Comparison of ENCODE assay signal across 8 cellular contexts in the genomic region with DNA sequence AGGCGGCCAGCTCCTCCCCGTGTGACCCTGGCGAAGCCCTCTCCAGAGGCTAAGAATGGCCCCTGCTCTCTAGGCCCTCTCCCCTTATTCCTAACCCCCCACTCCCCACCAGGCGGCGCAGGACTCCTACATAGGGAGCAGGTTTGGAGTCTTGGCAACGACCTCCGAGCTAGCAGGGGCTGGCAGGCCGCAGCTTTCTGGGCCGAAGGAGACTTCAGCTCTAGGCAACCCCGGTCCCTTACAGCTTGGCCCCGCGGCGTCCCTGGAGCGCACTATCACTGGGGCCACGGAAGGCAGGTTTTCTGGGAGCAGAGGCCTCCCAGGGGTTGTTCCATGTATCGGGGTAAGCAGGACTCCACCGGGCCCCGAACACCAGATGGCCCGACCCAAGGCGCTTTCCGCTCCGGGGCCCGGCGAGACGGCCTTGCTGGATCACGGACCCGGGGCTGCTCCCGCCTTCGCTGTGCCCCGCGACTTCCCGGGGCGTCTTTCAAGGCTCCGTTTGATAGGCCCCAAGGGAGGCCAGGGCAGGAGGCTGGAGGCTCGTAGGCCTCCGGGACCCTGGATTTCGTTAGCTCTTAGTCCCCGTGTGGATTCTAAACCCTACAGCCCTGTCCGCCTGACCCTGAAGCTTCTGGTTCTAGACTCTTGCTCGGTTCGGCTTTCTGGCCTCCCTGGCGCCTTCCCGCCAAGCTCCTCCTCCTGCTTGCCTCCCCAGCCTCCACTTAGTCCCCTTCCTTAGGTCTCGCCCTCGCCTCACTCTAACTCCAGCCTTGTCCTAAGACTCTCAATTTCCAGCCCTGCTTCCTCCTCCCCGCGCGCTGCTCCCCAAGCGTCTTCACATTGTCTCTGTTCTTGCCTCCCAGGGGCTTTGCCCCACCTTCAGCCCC. TPM values are rescaled to one million over a fixed set of nuclear protein-coding genes. Genes with fewer than 3 reads are reported as not detected.
DNase-seq lines count a peak whose midpoint lies in the region; ATAC-seq and TF ChIP-seq lines count a peak whose summit lies in the region.

No MANE protein-coding gene starts in this region.

- peak; percentile 43 for DNase-seq in MCF 10A (ENCODE audit: unreplicated experiment)
- DNase-seq in breast epithelium (ENCODE audit: low spot score in 2 of 2): no peak
- peak; percentile 49 for DNase-seq in RPMI7951 (ENCODE audit: low read depth)
- peak; percentile 68 for DNase-seq in cerebellar cortex (ENCODE audit: low spot score)
- DNase-seq in natural killer cell: peak; percentile 24

- no peaks in the 10 kb centered on the region for H3K4me1 ChIP-seq in breast epithelium

- H3K27me3 Mint-ChIP-seq in MCF 10A (ENCODE audit: insufficient read depth, unreplicated experiment): peaks cover 100% of the 10 kb centered on the region
- peaks cover 85 to 89% of the 10 kb centered on the region in 2 donors for H3K27me3 Mint-ChIP-seq in natural killer cell (ENCODE audit: low read depth in 2 of 2)

- H3K27ac Mint-ChIP-seq in MCF 10A (ENCODE audit: low read depth, unreplicated experiment) (no peak overlapping the region), natural killer cell (peak overlapping the region in 1 of 2 donors; percentile 73)

- no peak overlapping the region for H3K4me3 Mint-ChIP-seq in MCF 10A (ENCODE audit: unreplicated experiment)
- peak overlapping the region; percentile 83 for H3K4me3 Mint-ChIP-seq in natural killer cell

- H3K27ac ChIP-seq in breast epithelium: no peak overlapping the region

- CTCF ChIA-PET in MCF 10A (lab: Yijun Ruan, JAX): interaction anchor here (0.7 to 2.2 kb wide), 4 partner anchors 11 to 64 kb away, joined by 3 to 8 read pairs (median 4); no protein-coding TSS in a partner anchor

- TF ChIP-seq CTCF in MCF 10A (IDR thresholded peaks at IDR 0.05; ENCODE audit: unreplicated experiment) (peak; percentile 22), breast epithelium (IDR thresholded peaks at IDR 0.05) (no peak), natural killer cell (IDR thresholded peaks at IDR 0.05) (no peak)

- POLR2A ChIA-PET in MCF 10A (lab: Yijun Ruan, JAX): no interaction called here

- no peaks in the 10 kb centered on the region for H3K9me3 ChIP-seq in breast epithelium

- H3K9me3 Mint-ChIP-seq in MCF 10A (ENCODE audit: unreplicated experiment) (no peaks in the 10 kb centered on the region), natural killer cell (no peaks in the 10 kb centered on the region)

- no peak overlapping the region for H3K4me3 ChIP-seq in breast epithelium

- H3K36me3 Mint-ChIP-seq in MCF 10A (ENCODE audit: insufficient read depth, unreplicated experiment) (no peaks in the 10 kb centered on the region), natural killer cell (peaks cover 6% of the 10 kb centered on the region)

- intact Hi-C loops in MCF 10A (cut with micrococcal nuclease) (no loop called here), breast epithelium (cut with DNase I; ENCODE audit: low total_unique reads) (no loop called here), natural killer cell (cut with micrococcal nuclease) (no loop called here)

- H3K4me1 Mint-ChIP-seq in MCF 10A (ENCODE audit: insufficient read depth, unreplicated experiment) (peaks cover 6% of the 10 kb centered on the region), natural killer cell (peaks cover 53 to 54% of the 10 kb centered on the region in 2 donors)

- no TSS peak for BruUV-seq in MCF 10A (replicated peaks; lab: Mats Ljungman, UMichigan)

- peak in 1 of 3 donors; percentile 37 for ATAC-seq in natural killer cell
- no peak for ATAC-seq in GM21526 (IDR thresholded peaks at IDR 0.05; ENCODE audit: low FRiP score, unreplicated experiment)
- ATAC-seq in HG03025 (IDR thresholded peaks at IDR 0.05; ENCODE audit: low FRiP score, unreplicated experiment): no peak
- ATAC-seq in GM21717 (IDR thresholded peaks at IDR 0.05; ENCODE audit: unreplicated experiment): no peak

- no peaks in the 10 kb centered on the region for H3K36me3 ChIP-seq in breast epithelium

- H3K27me3 ChIP-seq in breast epithelium: peaks cover 15 to 99% of the 10 kb centered on the region in 2 donors

- no peak for TF ChIP-seq POLR2A in breast epithelium (IDR thresholded peaks at IDR 0.05)

RNA-seq across cellular contexts. Expression of gene SLC32A1, which starts 1.9 kb away (rescaled TPM):
- total RNA-seq in MCF 10A (2022) (not detected in 2 replicates), breast epithelium (not detected), natural killer cell (not detected)
- total RNA-seq in RPMI7951 (2014; rRNA removed; shearing (Covaris generic)): not detected in 2 replicates

RNA-seq across cellular contexts. Expression of gene ACTR5, which starts 22.1 kb away (rescaled TPM):
- total RNA-seq in MCF 10A (2022) (6.0 and 6.9 TPM in 2 replicates), breast epithelium (10 to 100 TPM in 2 of 3 donors, 1 to 10 TPM in 1; 8.5 to 15.4 (median 13.0) TPM), natural killer cell (10 to 100 TPM; 14.4 to 17.7 (median 17.6) TPM)
- total RNA-seq in RPMI7951 (2014; rRNA removed; shearing (Covaris generic)): 13.5 and 13.6 TPM in 2 replicates

Comparison
In these comparisons a context has a peak if more than half of its experiments do, and no peak if none do; other contexts are left out.
1. DNase-seq: peak in MCF 10A (single experiment), RPMI7951 (single experiment), cerebellar cortex (single experiment) and natural killer cell (single experiment); none in breast epithelium (0 of 2).